Comparison of ENCODE assay signal across 26 cellular contexts in the genomic region with DNA sequence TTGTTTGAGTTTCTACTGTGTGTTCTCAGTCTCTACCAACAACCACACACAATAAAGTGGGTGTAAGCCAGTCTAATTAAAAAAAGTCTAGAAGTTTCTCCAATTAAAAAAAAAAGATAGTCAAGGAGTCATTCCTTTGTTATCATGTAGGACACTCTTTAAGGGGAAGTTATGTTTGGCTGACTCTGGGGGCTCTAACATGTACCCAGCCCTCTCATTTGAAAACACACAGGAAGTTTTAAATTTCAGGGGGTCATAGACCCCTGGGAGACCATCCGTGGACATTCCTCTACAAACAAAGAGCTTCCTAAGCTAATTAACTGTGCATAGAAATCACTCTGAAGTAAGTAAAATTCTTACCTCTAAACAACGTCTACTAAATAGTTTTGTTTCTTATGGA.
"Had no signal": no experiment of that assay in that cellular context is flagged by ENCODE, and none has a peak within 500 bp of the region (broad histone marks: within the 10 kb centered on the region; RNA-seq: fewer than 3 reads in every experiment).

No MANE protein-coding gene starts in this region.

- H3K36me3 Mint-ChIP-seq: memory B cell; naive B cell; natural killer cell treated with Interleukin-12 subunit alpha and Interleukin-12 subunit beta and Interleukin-15 and Interleukin-18, amount 100 ng/mL, for 72 hours; stimulated activated memory B cell treated with anti-CD40 and anti-IgM and Interleukin-4, amounts not matched to agents 10 μg/mL and 1 μg/mL and 100 μg/mL, for 72 hours had no signal

- H3K27ac Mint-ChIP-seq: memory B cell; naive B cell; natural killer cell treated with Interleukin-12 subunit alpha and Interleukin-12 subunit beta and Interleukin-15 and Interleukin-18, amount 100 ng/mL, for 72 hours; progenitor cell of endocrine pancreas; stimulated activated memory B cell treated with anti-CD40 and anti-IgM and Interleukin-4, amounts not matched to agents 10 μg/mL and 1 μg/mL and 100 μg/mL, for 72 hours had no signal

- H3K4me3 ChIP-seq: dorsolateral prefrontal cortex, esophagus squamous epithelium, lung, mucosa of descending colon, right atrium auricular region, sigmoid colon, spleen, thoracic aorta, tibial nerve, upper lobe of left lung had no signal

- H3K27ac ChIP-seq: dorsolateral prefrontal cortex, esophagus squamous epithelium, neutrophil, parathyroid adenoma, right atrium auricular region, spleen, thoracic aorta, tibial nerve, upper lobe of left lung had no signal

- H3K4me3 Mint-ChIP-seq: memory B cell; naive B cell; natural killer cell treated with Interleukin-12 subunit alpha and Interleukin-12 subunit beta and Interleukin-15 and Interleukin-18, amount 100 ng/mL, for 72 hours; stimulated activated memory B cell treated with anti-CD40 and anti-IgM and Interleukin-4, amounts not matched to agents 10 μg/mL and 1 μg/mL and 100 μg/mL, for 72 hours had no signal

- H3K4me1 ChIP-seq: esophagus squamous epithelium, parathyroid adenoma, right atrium auricular region, spleen, upper lobe of left lung had no signal

- ATAC-seq: left lobe of liver; mucosa of descending colon; natural killer cell treated with Interleukin-12 subunit alpha and Interleukin-12 subunit beta and Interleukin-15 and Interleukin-18, amount 100 ng/mL, for 72 hours; stimulated activated memory B cell treated with anti-CD40 and anti-IgM and Interleukin-4, amounts not matched to agents 10 μg/mL and 1 μg/mL and 100 μg/mL, for 72 hours; stimulated activated naive CD8-positive, alpha-beta T cell treated with anti-CD3 and anti-CD28 coated beads, Interleukin-15, Interleukin-2, amounts not matched to agents 100 U/mL and 50 U/mL, for 24 hours had no signal

- H3K36me3 ChIP-seq: esophagus squamous epithelium, neutrophil, right atrium auricular region, sigmoid colon, spleen, thoracic aorta, tibial nerve, upper lobe of left lung had no signal

- H3K27me3 ChIP-seq: esophagus squamous epithelium, neutrophil, right atrium auricular region, sigmoid colon, spleen, tibial nerve, upper lobe of left lung had no signal

- H3K9me3 Mint-ChIP-seq: natural killer cell treated with Interleukin-12 subunit alpha and Interleukin-12 subunit beta and Interleukin-15 and Interleukin-18, amount 100 ng/mL, for 72 hours had no signal

- H3K9ac ChIP-seq: parathyroid adenoma had no signal

- H3K27me3 Mint-ChIP-seq: stimulated activated memory B cell treated with anti-CD40 and anti-IgM and Interleukin-4, amounts not matched to agents 10 μg/mL and 1 μg/mL and 100 μg/mL, for 72 hours had no signal

- H3K9me3 ChIP-seq: esophagus squamous epithelium, mucosa of descending colon, neutrophil, right atrium auricular region, sigmoid colon, thoracic aorta, tibial nerve, upper lobe of left lung had no signal

- DNase-seq: central memory CD4-positive, alpha-beta T cell; dorsolateral prefrontal cortex; effector CD4-positive, alpha-beta T cell; esophagus squamous epithelium; foreskin melanocyte; glutamatergic neuron; hypothalamus; mucosa of descending colon; naive B cell; sigmoid colon; spleen; stimulated activated CD4-positive, alpha-beta T cell treated with anti-CD3 and anti-CD28 coated beads, Interleukin-4, amount 100 ng/mL, for 4 hours; stimulated activated naive CD8-positive, alpha-beta T cell treated with anti-CD3 and anti-CD28 coated beads, Interleukin-15, Interleukin-2, amounts not matched to agents 100 U/mL and 50 U/mL, for 24 hours; substantia nigra; upper lobe of left lung had no signal

- H3K79me2 ChIP-seq: parathyroid adenoma had no signal

- H3K4me1 Mint-ChIP-seq: memory B cell; naive B cell; stimulated activated memory B cell treated with anti-CD40 and anti-IgM and Interleukin-4, amounts not matched to agents 10 μg/mL and 1 μg/mL and 100 μg/mL, for 72 hours had no signal

- H2AFZ ChIP-seq: parathyroid adenoma had no signal
